ENCODE assay signal across 24 cellular contexts in genomic region chr19:31943778-31944177, GRCh38.
DNase-seq lines count a peak whose midpoint lies in the region; ATAC-seq, FAIRE-seq and TF ChIP-seq lines count a peak whose summit lies in the region.
"Had no signal": no experiment of that assay in that cellular context is flagged by ENCODE, and none has a peak within 500 bp of the region (broad histone marks: within the 10 kb centered on the region; RNA-seq: fewer than 3 reads in every experiment).

No MANE protein-coding gene starts in this region.

- H3K4me2 ChIP-seq in A549 (no peak overlapping the region), GM23338 (no peak overlapping the region)
- H3K4me2 ChIP-seq: BLaER1 treated with 17β-estradiol and CSF1 and Interleukin-3, amounts not matched to agents 10 nM and 100 nM had no signal

- POLR2A ChIA-PET in A549 (lab: Yijun Ruan, JAX), result no interaction called here

- 0 out of 2 replicates have a peak overlapping the region, but pooled peaks have one; percentile 56 for H2AFZ ChIP-seq in GM23338

- H3K4me3 Mint-ChIP-seq in GM23338 (no peak overlapping the region), mesothelial cell of epicardium (no peak overlapping the region)
- H3K4me3 Mint-ChIP-seq: B cell; CD4-positive, alpha-beta T cell; CD8-positive, alpha-beta T cell had no signal

- no peaks in the 10 kb centered on the region for H3K79me2 ChIP-seq in GM23338 (replicated peaks; ENCODE audit: insufficient read depth)

- H3K27ac ChIP-seq in A549 (no peak overlapping the region), GM23338 (ENCODE audit: low read depth) (no peak overlapping the region), prostate gland (peak overlapping the region in 1 of 2 donors; percentile 61), suprapubic skin (no peak overlapping the region)
- H3K27ac ChIP-seq: BLaER1 treated with 17β-estradiol and CSF1 and Interleukin-3, amounts not matched to agents 10 nM and 100 nM; C4-2B had no signal

- no peak for DNase-seq in A549 (ENCODE audit: low read depth in 1 of 2, low spot score in 1 of 2)
- no peak for DNase-seq in GM23338 (ENCODE audit: low spot score)
- DNase-seq in mesothelial cell of epicardium (ENCODE audit: low spot score in 2 of 2, unreplicated experiment in 2 of 2), result no peak
- DNase-seq in prostate gland (ENCODE audit: low spot score), result peak; percentile 10
- no peak for DNase-seq in NK-92 (lab: John Stamatoyannopoulos, UW; ENCODE audit: unreplicated experiment)
- no peak for DNase-seq in suprapubic skin (ENCODE audit: low spot score in 2 of 2)
- no peak for DNase-seq in activated CD8-positive, alpha-beta memory T cell treated with anti-CD3 and anti-CD28 coated beads, Interleukin-2, amount 50 U/mL, for 4 hours
- DNase-seq: 8988T; AML-193; Caco-2; Calu3; CD4-positive, alpha-beta T cell; CD8-positive, alpha-beta T cell; DMS79 treated with DMSO at 0.1 percent for 48 hours; GF-D8 had no signal

- TF ChIP-seq CTCF in A549 (IDR thresholded peaks at IDR 0.05) (no peak), GM23338 (conservative IDR thresholded peaks at IDR 0.05; ENCODE audit: low read depth in 2 of 2) (no peak), mesothelial cell of epicardium (IDR thresholded peaks at IDR 0.05; ENCODE audit: unreplicated experiment) (no peak), prostate gland (IDR thresholded peaks at IDR 0.05) (no peak), suprapubic skin (IDR thresholded peaks at IDR 0.05) (no peak)

- no peak for TF ChIP-seq RAD21 in A549 (conservative IDR thresholded peaks at IDR 0.05 in 1 of 2, IDR thresholded peaks at IDR 0.05 in 1 of 2)

- WGBS in A549 (ENCODE audit: missing lambda C conversion rate), result 26% methylated on average over 11 of the region's 11 CpGs
- 17% methylated on average over 11 of the region's 11 CpGs for WGBS in prostate gland
- WGBS in suprapubic skin, result 48% methylated on average over 11 of the region's 11 CpGs

- no peak overlapping the region for H3K27ac Mint-ChIP-seq in GM23338
- peak overlapping the region; percentile 80 for H3K27ac Mint-ChIP-seq in mesothelial cell of epicardium
- H3K27ac Mint-ChIP-seq: B cell; CD4-positive, alpha-beta T cell; CD8-positive, alpha-beta T cell had no signal

- H3K36me3 Mint-ChIP-seq in GM23338 (ENCODE audit: low read depth) (no peaks in the 10 kb centered on the region), mesothelial cell of epicardium (no peaks in the 10 kb centered on the region)
- H3K36me3 Mint-ChIP-seq: CD8-positive, alpha-beta T cell had no signal

- H3K4me3 ChIP-seq in A549 (no peak overlapping the region), GM23338 (no peak overlapping the region), prostate gland (no peak overlapping the region), suprapubic skin (no peak overlapping the region)
- H3K4me3 ChIP-seq: BLaER1 treated with 17β-estradiol and CSF1 and Interleukin-3, amounts not matched to agents 10 nM and 100 nM had no signal

- intact Hi-C loops in prostate gland (cut with DNase I), result no loop called here

- H3K4me1 ChIP-seq in A549 (no peaks in the 10 kb centered on the region), GM23338 (ENCODE audit: insufficient read depth) (no peaks in the 10 kb centered on the region), prostate gland (replicated peaks) (no peaks in the 10 kb centered on the region), suprapubic skin (no peaks in the 10 kb centered on the region)
- H3K4me1 ChIP-seq: Caco-2 had no signal

- H3K4me1 Mint-ChIP-seq in GM23338 (peaks cover 7% of the 10 kb centered on the region), mesothelial cell of epicardium (peaks cover 66% of the 10 kb centered on the region)
- H3K4me1 Mint-ChIP-seq: B cell had no signal

- CTCF ChIA-PET in A549 (lab: Yijun Ruan, JAX), result no interaction called here

- H3K9me2 ChIP-seq in GM23338 (ENCODE audit: insufficient read depth), result peaks cover 6% of the 10 kb centered on the region; the same call in 1 of the 2 replicates

- FAIRE-seq in A549 (lab: Jason Lieb, UNC), result peak; percentile 84
- FAIRE-seq: A204.1, D721Med, G401.6, GM12891, GM19239 had no signal

- H4K20me1 ChIP-seq in GM23338 (replicated peaks; ENCODE audit: insufficient read depth), result no peaks in the 10 kb centered on the region
- H4K20me1 ChIP-seq: BLaER1 treated with 17β-estradiol and CSF1 and Interleukin-3, amounts not matched to agents 10 nM and 100 nM had no signal

- H3K36me3 ChIP-seq in GM23338 (ENCODE audit: insufficient read depth) (no peaks in the 10 kb centered on the region), prostate gland (no peaks in the 10 kb centered on the region), suprapubic skin (no peaks in the 10 kb centered on the region)
- H3K36me3 ChIP-seq: BLaER1 treated with 17β-estradiol and CSF1 and Interleukin-3, amounts not matched to agents 10 nM and 100 nM had no signal

- H3K27me3 ChIP-seq in GM23338 (ENCODE audit: insufficient read depth) (no peaks in the 10 kb centered on the region), prostate gland (replicated peaks; ENCODE audit: insufficient read depth) (no peaks in the 10 kb centered on the region), suprapubic skin (no peaks in the 10 kb centered on the region)
- H3K27me3 ChIP-seq: BLaER1 treated with 17β-estradiol and CSF1 and Interleukin-3, amounts not matched to agents 10 nM and 100 nM had no signal

- H3F3A ChIP-seq in GM23338 (replicated peaks; ENCODE audit: low read depth), result no peaks in the 10 kb centered on the region

- TF ChIP-seq POLR2A in A549 (IDR thresholded peaks at IDR 0.05; ENCODE audit: low read length), result no peak
- TF ChIP-seq POLR2A in prostate gland (IDR thresholded peaks at IDR 0.05), result no peak
- no peak for TF ChIP-seq POLR2A in suprapubic skin (IDR thresholded peaks at IDR 0.05)

- H3K27me3 Mint-ChIP-seq in GM23338 (ENCODE audit: insufficient read depth, low read depth, poor library complexity) (no peaks in the 10 kb centered on the region), mesothelial cell of epicardium (ENCODE audit: low read depth) (no peaks in the 10 kb centered on the region)
- H3K27me3 Mint-ChIP-seq: B cell; CD4-positive, alpha-beta T cell had no signal

- TF ChIP-seq EP300 in A549 (IDR thresholded peaks at IDR 0.05), result no peak
- TF ChIP-seq EP300 in suprapubic skin (IDR thresholded peaks at IDR 0.05), result no peak

- ATAC-seq in A549 (no peak), GM23338 (no peak), HG03280 (IDR thresholded peaks at IDR 0.05; ENCODE audit: unreplicated experiment) (no peak)
- ATAC-seq: CD8-positive, alpha-beta T cell had no signal

- H3K9me3 ChIP-seq in A549, result no peaks in the 10 kb centered on the region
- H3K9me3 ChIP-seq in prostate gland, result no peaks in the 10 kb centered on the region
- H3K9me3 ChIP-seq in suprapubic skin, result no peaks in the 10 kb centered on the region
- H3K9me3 ChIP-seq: BLaER1 treated with 17β-estradiol and CSF1 and Interleukin-3, amounts not matched to agents 10 nM and 100 nM; Caco-2 had no signal

- H3K9me3 Mint-ChIP-seq in GM23338 (no peaks in the 10 kb centered on the region), mesothelial cell of epicardium (no peaks in the 10 kb centered on the region)
- H3K9me3 Mint-ChIP-seq: CD4-positive, alpha-beta T cell; CD8-positive, alpha-beta T cell had no signal

TF ChIP-seq in A549, 52 proteins besides CTCF, POLR2A, EP300 and RAD21:
- TF ChIP-seq SREBF2 (IDR thresholded peaks at IDR 0.05) (no peak), TFCP2L1 (CRISPR knock-in tag; IDR thresholded peaks at IDR 0.05) (no peak)
